In the genomic region with DNA sequence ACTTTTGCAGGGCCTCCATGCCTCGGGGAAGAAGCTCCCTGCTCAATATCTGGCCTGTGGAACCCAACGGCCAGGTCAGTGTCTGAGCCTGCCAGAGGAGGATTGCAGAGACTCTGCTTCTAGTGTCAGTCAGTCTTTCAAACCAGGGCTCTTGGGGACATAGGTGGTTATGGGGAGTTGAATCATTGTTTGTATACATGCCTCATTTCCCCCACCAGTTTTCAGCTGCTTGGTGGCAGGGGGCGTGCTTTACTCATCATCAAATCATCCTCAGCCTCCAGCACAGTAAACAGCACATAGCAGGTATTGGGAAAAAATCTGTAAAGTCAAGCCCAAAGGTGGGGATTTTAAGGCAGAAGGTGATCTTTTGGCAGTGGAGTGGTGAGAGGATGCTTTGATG, we compare ENCODE assay signal across 18 cellular contexts. TPM values are rescaled to one million over a fixed set of nuclear protein-coding genes. Genes with fewer than 3 reads are reported as not detected.
DNase-seq lines count a peak whose midpoint lies in the region; ATAC-seq, FAIRE-seq and TF ChIP-seq lines count a peak whose summit lies in the region.
"Had no signal": no experiment of that assay in that cellular context is flagged by ENCODE, and none has a peak within 500 bp of the region (broad histone marks: within the 10 kb centered on the region; RNA-seq: fewer than 3 reads in every experiment).

No MANE protein-coding gene starts in this region.

- H3K9ac ChIP-seq in HepG2 (ENCODE audit: insufficient read depth, low read depth, low read length) = no peak overlapping the region
- H3K9ac ChIP-seq: BLaER1, GM23248 had no signal

- BruUV-seq in HepG2 (replicated peaks; lab: Mats Ljungman, UMichigan) = no TSS peak

- TF ChIP-seq POLR2A in HepG2 (IDR thresholded peaks at IDR 0.05; ENCODE audit: insufficient read depth in 1 of 2, low read depth in 2 of 2, low read length in 2 of 2) (no peak), right lobe of liver (IDR thresholded peaks at IDR 0.05) (no peak)

- H3K9me3 ChIP-seq in HepG2 (ENCODE audit: low read length) = no peaks in the 10 kb centered on the region
- H3K9me3 ChIP-seq in right lobe of liver = no peaks in the 10 kb centered on the region
- H3K9me3 ChIP-seq: Caco-2 had no signal

- 0% methylated on average over 1 of the region's 3 CpGs for WGBS in HepG2 (ENCODE audit: low lambda C conversion rate)
- 55% methylated on average over 2 of the region's 3 CpGs for WGBS in right lobe of liver (ENCODE audit: insufficient coverage, low coverage, low lambda C conversion rate, missing lambda C conversion rate)

- FAIRE-seq in HepG2 (lab: Jason Lieb, UNC) (no peak), bronchial epithelial cell (lab: Jason Lieb, UNC) (no peak)
- FAIRE-seq: A204.1, GM12878, GM18507, H54 had no signal

- H3K4me3 ChIP-seq in HepG2 (replicated peaks in 1 of 3; ENCODE audit: insufficient read depth in 1 of 3, low read depth in 2 of 3, low read length in 3 of 3) (no peak overlapping the region), right lobe of liver (no peak overlapping the region), bronchial epithelial cell (ENCODE audit: low read depth, low read length) (no peak overlapping the region)
- H3K4me3 ChIP-seq: BLaER1, GM12878, GM23248 had no signal

- ATAC-seq in HepG2 = no peak
- no peak for ATAC-seq in right lobe of liver
- ATAC-seq in stimulated activated effector memory CD8-positive, alpha-beta T cell treated with anti-CD3 and anti-CD28 coated beads, Interleukin-12 subunit alpha, Interleukin-12 subunit beta, amount 100 ng/mL, for 72 hours = peak; percentile 59
- ATAC-seq in GM21717 (IDR thresholded peaks at IDR 0.05; ENCODE audit: unreplicated experiment) = no peak
- ATAC-seq: GM12878, HCT116 had no signal

- POLR2A ChIA-PET in HepG2 (lab: Yijun Ruan, JAX) = no interaction called here

- H2AFZ ChIP-seq in HepG2 (ENCODE audit: low read length) = no peak overlapping the region
- H2AFZ ChIP-seq: GM23248 had no signal

- H3K36me3 ChIP-seq in HepG2 (replicated peaks in 1 of 2; ENCODE audit: control insufficient read depth in 1 of 2, insufficient read depth in 2 of 2, low read length in 2 of 2) (no peaks in the 10 kb centered on the region), right lobe of liver (no peaks in the 10 kb centered on the region), bronchial epithelial cell (ENCODE audit: control insufficient read depth, insufficient read depth, low read length) (no peaks in the 10 kb centered on the region)
- H3K36me3 ChIP-seq: BLaER1 had no signal

- no peaks in the 10 kb centered on the region for H3K36me3 Mint-ChIP-seq in stimulated activated effector memory CD8-positive, alpha-beta T cell treated with anti-CD3 and anti-CD28 coated beads, Interleukin-12 subunit alpha, Interleukin-12 subunit beta, amount 100 ng/mL, for 72 hours

- CTCF ChIA-PET in HepG2 (lab: Yijun Ruan, JAX; ENCODE audit: low intra/inter-chr PET ratio, low total read pairs) = no interaction called here

- peaks cover 16% of the 10 kb centered on the region for H3K4me1 Mint-ChIP-seq in stimulated activated effector memory CD8-positive, alpha-beta T cell treated with anti-CD3 and anti-CD28 coated beads, Interleukin-12 subunit alpha, Interleukin-12 subunit beta, amount 100 ng/mL, for 72 hours

- no peaks in the 10 kb centered on the region for H3K79me2 ChIP-seq in HepG2 (ENCODE audit: insufficient read depth, low read length)

- H3K27ac ChIP-seq in HepG2 (ENCODE audit: extremely low read length, insufficient read depth, low read length) (no peak overlapping the region), right lobe of liver (no peak overlapping the region)
- H3K27ac ChIP-seq: BLaER1, GM23248 had no signal

- no peak for TF ChIP-seq RAD21 in HepG2 (CRISPR knock-in tag; IDR thresholded peaks at IDR 0.05)

- TF ChIP-seq CTCF in HepG2 (CRISPR knock-in tag; IDR thresholded peaks at IDR 0.05) = no peak
- TF ChIP-seq CTCF in right lobe of liver (IDR thresholded peaks at IDR 0.05) = no peak
- no peak for TF ChIP-seq CTCF in bronchial epithelial cell (IDR thresholded peaks at IDR 0.05; ENCODE audit: insufficient read depth, low read length, severe bottlenecking)

- H3K27ac Mint-ChIP-seq in stimulated activated effector memory CD8-positive, alpha-beta T cell treated with anti-CD3 and anti-CD28 coated beads, Interleukin-12 subunit alpha, Interleukin-12 subunit beta, amount 100 ng/mL, for 72 hours = no peak overlapping the region
- H3K27ac Mint-ChIP-seq: CD8-positive, alpha-beta memory T cell; IgD-negative memory B cell had no signal

- in situ Hi-C loops in HepG2 (cut with HindIII; ENCODE audit: extremely low pct_ligation_motif_present, low pct_unique_long_range_greater_than_20kb) = no loop called here

- H4K20me1 ChIP-seq in HepG2 (ENCODE audit: insufficient read depth, low read length) = no peaks in the 10 kb centered on the region
- H4K20me1 ChIP-seq: BLaER1 had no signal

- H3K4me2 ChIP-seq in HepG2 (ENCODE audit: low read depth, low read length) = no peak overlapping the region
- H3K4me2 ChIP-seq: BLaER1 had no signal

- H3K27me3 ChIP-seq in HepG2 (ENCODE audit: control insufficient read depth in 1 of 2, insufficient read depth in 2 of 2, low read length in 2 of 2) (peaks cover 1 to 8% of the 10 kb centered on the region in 2 experiments; a peak in 3 of 5 replicates), right lobe of liver (no peaks in the 10 kb centered on the region), bronchial epithelial cell (ENCODE audit: control insufficient read depth, insufficient read depth, low read length) (peaks cover 4% of the 10 kb centered on the region)
- H3K27me3 ChIP-seq: BLaER1 had no signal

- H3K9me3 Mint-ChIP-seq in stimulated activated effector memory CD8-positive, alpha-beta T cell treated with anti-CD3 and anti-CD28 coated beads, Interleukin-12 subunit alpha, Interleukin-12 subunit beta, amount 100 ng/mL, for 72 hours = no peaks in the 10 kb centered on the region
- H3K9me3 Mint-ChIP-seq: IgD-negative memory B cell had no signal

- no peak overlapping the region for H3K4me3 Mint-ChIP-seq in stimulated activated effector memory CD8-positive, alpha-beta T cell treated with anti-CD3 and anti-CD28 coated beads, Interleukin-12 subunit alpha, Interleukin-12 subunit beta, amount 100 ng/mL, for 72 hours
- H3K4me3 Mint-ChIP-seq: CD8-positive, alpha-beta memory T cell; IgD-negative memory B cell had no signal

- TF ChIP-seq EP300 in HepG2 (IDR thresholded peaks at IDR 0.05; ENCODE audit: low read depth in 2 of 2, low read length in 2 of 2) = no peak
- TF ChIP-seq EP300 in HepG2 (CRISPR knock-in tag; IDR thresholded peaks at IDR 0.05; ENCODE audit: borderline replicate concordance) = no peak

- DNase-seq in HepG2 (ENCODE audit: low spot score) (no peak), right lobe of liver (no peak), M059J (ENCODE audit: low read depth) (peak; percentile 23), bronchial epithelial cell (ENCODE audit: low read depth) (peak; percentile 37), medulla oblongata (ENCODE audit: extremely low spot score) (no peak), cerebellar nuclear complex (lab: John Stamatoyannopoulos, UW) (no peak)
- no peak for DNase-seq in stimulated activated effector memory CD8-positive, alpha-beta T cell treated with anti-CD3 and anti-CD28 coated beads, Interleukin-12 subunit alpha, Interleukin-12 subunit beta, amount 100 ng/mL, for 72 hours (ENCODE audit: low spot score in 2 of 2)
- DNase-seq: Caco-2; CD8-positive, alpha-beta memory T cell; GM23248 had no signal

- H3K4me1 ChIP-seq in HepG2 (ENCODE audit: insufficient read depth, low read length) (peaks cover 28% of the 10 kb centered on the region), right lobe of liver (peaks cover 0 to 22% (median 9%) of the 10 kb centered on the region in 4 donors)

- intact Hi-C loops in HepG2 (cut with micrococcal nuclease; ENCODE audit: unreplicated experiment) = no loop called here
- intact Hi-C loops in right lobe of liver (cut with DNase I) = no loop called here

TF ChIP-seq in HepG2, 621 proteins besides CTCF, POLR2A, EP300 and RAD21:
- TF ChIP-seq FOSL2 (CRISPR knock-in tag; IDR thresholded peaks at IDR 0.05) (peak; percentile 51; the same call in 1 of the 2 replicates), NFATC3 (CRISPR knock-in tag; IDR thresholded peaks at IDR 0.05) (no peak), CHD4 (IDR thresholded peaks at IDR 0.05; ENCODE audit: borderline replicate concordance, low read length) (no peak), SOX5 (CRISPR knock-in tag; IDR thresholded peaks at IDR 0.05; ENCODE audit: borderline replicate concordance) (no peak)

RNA-seq across cellular contexts. Expression of a gene that starts 17.4 kb away (rescaled TPM):
- 0.17 and 0.35 TPM in 2 replicates for total RNA-seq in HepG2 (2016; rRNA removed; fragmentation: Illumina TruSeq; extraction: Trizol)
- total RNA-seq in HepG2 (2016; cell fraction: cytosol; rRNA removed; fragmentation: Illumina TruSeq; extraction: Trizol; ENCODE audit: low read depth) = 0.51 and 0.53 TPM in 2 replicates
- 0.40 and 0.45 TPM in 2 replicates for total RNA-seq in HepG2 (2016; cell fraction: insoluble cytoplasmic fraction; rRNA removed; fragmentation: Illumina TruSeq; extraction: Trizol)
- total RNA-seq in HepG2 (2016; cell fraction: membrane; rRNA removed; fragmentation: Illumina TruSeq; extraction: Trizol) = 0.56 and 0.83 TPM in 2 replicates
- total RNA-seq in HepG2 (2016; cell fraction: nucleus; rRNA removed; fragmentation: Illumina TruSeq; extraction: Trizol) = not detected in 2 replicates
- polyA plus RNA-seq in HepG2 (2011; rRNA removed) = 0.43 and 0.44 TPM in 2 replicates
- polyA plus RNA-seq in HepG2 (2011; cell fraction: cytosol; rRNA removed) = 0.21 and 0.24 TPM in 2 replicates
- 0.23 TPM in 1 of 2 replicates, not detected in the other for polyA plus RNA-seq in HepG2 (2011; cell fraction: nucleus; rRNA removed)
- polyA plus RNA-seq in HepG2 (2012) = 0.09 TPM in 1 of 2 replicates, not detected in the other
- 0.51 and 0.53 TPM in 2 replicates for polyA plus RNA-seq in HepG2 (2016; cell fraction: cytosol; fragmentation: Illumina TruSeq; extraction: Trizol; ENCODE audit: low read depth)
- 0.31 TPM in 1 of 2 replicates, not detected in the other for polyA plus RNA-seq in HepG2 (2016; cell fraction: insoluble cytoplasmic fraction; fragmentation: Illumina TruSeq; extraction: Trizol; ENCODE audit: low read depth)
- 0.43 and 0.53 TPM in 2 replicates for polyA plus RNA-seq in HepG2 (2016; cell fraction: membrane; fragmentation: Illumina TruSeq; extraction: Trizol; ENCODE audit: low read depth)
- polyA plus RNA-seq in HepG2 (2016; cell fraction: nucleus; fragmentation: Illumina TruSeq; extraction: Trizol; ENCODE audit: insufficient read depth, low read depth) = not detected in 2 replicates
- 0.18 TPM in 1 of 2 replicates, not detected in the other for polyA minus RNA-seq in HepG2 (2011; rRNA and poly(A)+ RNA removed; ENCODE audit: low replicate concordance)
- polyA minus RNA-seq in HepG2 (2011; cell fraction: cytosol; rRNA and poly(A)+ RNA removed) = not detected in 2 replicates
- polyA minus RNA-seq in HepG2 (2011; cell fraction: nucleus; rRNA and poly(A)+ RNA removed) = 0.37 TPM in 1 of 2 replicates, not detected in the other
- 10 to 100 TPM in 2 of 6 experiments, 1 to 10 TPM in 4; 3.7 to 12.8 (median 6.8) TPM for total RNA-seq in right lobe of liver
- 7.3 and 9.4 TPM in 2 replicates for total RNA-seq in M059J (2014; rRNA removed; shearing (Covaris generic))
- 8.6 and 10.8 TPM in 2 replicates for total RNA-seq in bronchial epithelial cell

Comparison
In these comparisons a context has a peak if more than half of its experiments do, and no peak if none do; other contexts are left out.
1. DNase-seq: peak in M059J (single experiment) and bronchial epithelial cell (single experiment); none in HepG2 (single experiment), right lobe of liver (0 of 3), stimulated activated effector memory CD8-positive, alpha-beta T cell treated with anti-CD3 and anti-CD28 coated beads, Interleukin-12 subunit alpha, Interleukin-12 subunit beta, amount 100 ng/mL, for 72 hours (0 of 2), medulla oblongata (single experiment) and cerebellar nuclear complex (0 of 2).